Comparison of ENCODE assay signal across 22 cellular contexts in genomic region chr3:146154316-146154715, GRCh38. TPM values are rescaled to one million over a fixed set of nuclear protein-coding genes. Genes with fewer than 3 reads are reported as not detected.
A peak's percentile ranks its signal among the peaks of the same experiment; 100 is the strongest.
DNase-seq lines count a peak whose midpoint lies in the region; ATAC-seq, FAIRE-seq and TF ChIP-seq lines count a peak whose summit lies in the region.
"Had no signal": no experiment of that assay in that cellular context is flagged by ENCODE, and none has a peak within 500 bp of the region (broad histone marks: within the 10 kb centered on the region; RNA-seq: fewer than 3 reads in every experiment).

No MANE protein-coding gene starts in this region.

- in situ Hi-C loops in HepG2 (cut with HindIII; ENCODE audit: extremely low pct_ligation_motif_present, low pct_unique_long_range_greater_than_20kb): no loop called here

- H3K9me3 ChIP-seq in HepG2 (ENCODE audit: low read length) (no peaks in the 10 kb centered on the region), smooth muscle cell (replicated peaks; ENCODE audit: low read depth) (no peaks in the 10 kb centered on the region)
- H3K9me3 ChIP-seq: Caco-2 had no signal

- CTCF ChIA-PET in HepG2 (lab: Yijun Ruan, JAX; ENCODE audit: low intra/inter-chr PET ratio, low total read pairs): no interaction called here
- CTCF ChIA-PET in HEK293T (lab: Yijun Ruan, JAX): no interaction called here

- TF ChIP-seq CTCF in 22Rv1 (IDR thresholded peaks at IDR 0.05) (no peak), HepG2 (CRISPR knock-in tag; IDR thresholded peaks at IDR 0.05) (no peak), smooth muscle cell (IDR thresholded peaks at IDR 0.05; ENCODE audit: borderline replicate concordance, insufficient read depth, poor library complexity, severe bottlenecking) (no peak)

- TF ChIP-seq POLR2A in H54 (IDR thresholded peaks at IDR 0.05; ENCODE audit: low read depth, low read length) (no peak), HepG2 (IDR thresholded peaks at IDR 0.05; ENCODE audit: insufficient read depth in 1 of 2, low read depth in 2 of 2, low read length in 2 of 2) (no peak)

- H4K20me1 ChIP-seq in HepG2 (ENCODE audit: insufficient read depth, low read length) (peaks cover 92% of the 10 kb centered on the region), smooth muscle cell (ENCODE audit: low read depth) (peaks cover 100% of the 10 kb centered on the region)

- intact Hi-C loops in HepG2 (cut with micrococcal nuclease; ENCODE audit: unreplicated experiment) (loop anchor here (10.0 kb wide), 1 partner anchor 1210 kb away; no protein-coding TSS in a partner anchor), sciatic nerve (cut with DNase I) (no loop called here)

- peaks cover 6 to 9% of the 10 kb centered on the region in 2 experiments for H3K36me3 ChIP-seq in HepG2 (replicated peaks in 1 of 2; ENCODE audit: control insufficient read depth in 1 of 2, insufficient read depth in 2 of 2, low read length in 2 of 2)
- H3K36me3 ChIP-seq in smooth muscle cell (ENCODE audit: low read depth): peaks cover 3% of the 10 kb centered on the region

- BruUV-seq in HepG2 (replicated peaks; lab: Mats Ljungman, UMichigan): no TSS peak

- no peaks in the 10 kb centered on the region for H3K27me3 ChIP-seq in HepG2 (ENCODE audit: control insufficient read depth in 1 of 2, insufficient read depth in 2 of 2, low read length in 2 of 2)
- H3K27me3 ChIP-seq in smooth muscle cell (ENCODE audit: low read depth): no peaks in the 10 kb centered on the region

- no peak for DNase-seq in H54 (ENCODE audit: insufficient read length, low spot score)
- DNase-seq in HepG2 (ENCODE audit: low spot score): no peak
- DNase-seq in smooth muscle cell (lab: John Stamatoyannopoulos, UW; ENCODE audit: unreplicated experiment): no peak
- no peak for DNase-seq in CD1c-positive myeloid dendritic cell (ENCODE audit: extremely low spot score)
- DNase-seq in NOMO-1 treated with dmso at 0.1 percent for 144 hours (lab: John Stamatoyannopoulos, UW; ENCODE audit: unreplicated experiment): no peak
- no peak for DNase-seq in sciatic nerve (ENCODE audit: low spot score)
- no peak for DNase-seq in HEK293T (ENCODE audit: extremely low spot score)
- DNase-seq: ACHN, AML-193, Caco-2, EL, GOT3, Kasumi-1, NCI-H1105 treated with DMSO at 0.1 percent for 48 hours, NCI-H1694 treated with DMSO at 0.1 percent for 48 hours, NCI-H345, NCI-H526, SIG-M5 had no signal

- H3K9ac ChIP-seq in HepG2 (ENCODE audit: insufficient read depth, low read depth, low read length): no peak overlapping the region
- H3K9ac ChIP-seq in smooth muscle cell (ENCODE audit: low read depth): peak overlapping the region; percentile 13

- peaks cover 10% of the 10 kb centered on the region for H3F3A ChIP-seq in smooth muscle cell (ENCODE audit: low read depth)

- H3K4me2 ChIP-seq in HepG2 (ENCODE audit: low read depth, low read length) (peak overlapping the region; percentile 87), smooth muscle cell (peak overlapping the region; percentile 89)

- peaks cover 86% of the 10 kb centered on the region for H3K4me1 ChIP-seq in HepG2 (ENCODE audit: insufficient read depth, low read length)
- H3K4me1 ChIP-seq in smooth muscle cell (ENCODE audit: low read depth): peaks cover 25% of the 10 kb centered on the region

- peaks cover 99% of the 10 kb centered on the region for H3K79me2 ChIP-seq in HepG2 (ENCODE audit: insufficient read depth, low read length)
- peaks cover 100% of the 10 kb centered on the region for H3K79me2 ChIP-seq in smooth muscle cell (ENCODE audit: low read depth)

- FAIRE-seq in H54 (lab: Jason Lieb, UNC): peak; percentile 6
- no peak for FAIRE-seq in HepG2 (lab: Jason Lieb, UNC)

- ATAC-seq in HepG2 (no peak), sciatic nerve (no peak)

- H3K27ac ChIP-seq in 22Rv1 (peak overlapping the region; percentile 33), HepG2 (ENCODE audit: extremely low read length, insufficient read depth, low read length) (peak overlapping the region; percentile 36), smooth muscle cell (ENCODE audit: low read depth) (peak overlapping the region; percentile 90)

- POLR2A ChIA-PET in HepG2 (lab: Yijun Ruan, JAX) (no interaction called here), HEK293T (lab: Yijun Ruan, JAX) (no interaction called here)

- no peak overlapping the region for H2AFZ ChIP-seq in HepG2 (ENCODE audit: low read length)
- no peak overlapping the region for H2AFZ ChIP-seq in smooth muscle cell (ENCODE audit: low read depth)

- no peak for TF ChIP-seq RAD21 in HepG2 (CRISPR knock-in tag; IDR thresholded peaks at IDR 0.05)

- 66% methylated on average over 1 of the region's 1 CpG for WGBS in HepG2 (ENCODE audit: low lambda C conversion rate)
- WGBS in smooth muscle cell (ENCODE audit: low lambda C conversion rate): 97% methylated on average over 1 of the region's 1 CpG

- peak overlapping the region in 1 of 3 experiments; percentile 27; a peak in 1 of 6 replicates for H3K4me3 ChIP-seq in HepG2 (replicated peaks in 1 of 3; ENCODE audit: insufficient read depth in 1 of 3, low read depth in 2 of 3, low read length in 3 of 3)
- H3K4me3 ChIP-seq in smooth muscle cell: peak overlapping the region; percentile 28

- TF ChIP-seq EP300 in HepG2 (IDR thresholded peaks at IDR 0.05; ENCODE audit: low read depth in 2 of 2, low read length in 2 of 2): no peak
- no peak for TF ChIP-seq EP300 in HepG2 (CRISPR knock-in tag; IDR thresholded peaks at IDR 0.05; ENCODE audit: borderline replicate concordance)

TF ChIP-seq in HepG2, 621 proteins besides CTCF, POLR2A, EP300 and RAD21:
- TF ChIP-seq NR2F6 (IDR thresholded peaks at IDR 0.05) (no peak), NR2F6 (CRISPR knock-in tag; IDR thresholded peaks at IDR 0.05) (no peak), KDM5A (IDR thresholded peaks at IDR 0.05; ENCODE audit: borderline replicate concordance, low read length) (peak; percentile 24; the same call in 1 of the 2 replicates)

TF ChIP-seq in HEK293T, 16 proteins besides CTCF, POLR2A, EP300 and RAD21:
- TF ChIP-seq ARNT (IDR thresholded peaks at IDR 0.05) (no peak), ELF4 (IDR thresholded peaks at IDR 0.05) (no peak), L3MBTL2 (conservative IDR thresholded peaks at IDR 0.05) (no peak), SP1 (IDR thresholded peaks at IDR 0.05) (no peak), BHLHE40 (IDR thresholded peaks at IDR 0.05; ENCODE audit: borderline replicate concordance) (no peak), FOXK2 (IDR thresholded peaks at IDR 0.05) (no peak), FOXA1 (IDR thresholded peaks at IDR 0.05) (no peak)

RNA-seq across cellular contexts. Expression of gene PLOD2, which starts 6.7 kb away (rescaled TPM):
- total RNA-seq in HepG2 (2016; rRNA removed; fragmentation: Illumina TruSeq; extraction: Trizol) (65.4 and 107 TPM in 2 replicates), smooth muscle cell (658 and 786 TPM in 2 replicates), sciatic nerve (37.2 TPM)
- total RNA-seq in HepG2 (2016; cell fraction: cytosol; rRNA removed; fragmentation: Illumina TruSeq; extraction: Trizol; ENCODE audit: low read depth): 55.1 and 56.4 TPM in 2 replicates
- 58.2 and 109 TPM in 2 replicates for total RNA-seq in HepG2 (2016; cell fraction: insoluble cytoplasmic fraction; rRNA removed; fragmentation: Illumina TruSeq; extraction: Trizol)
- 31.2 and 40.2 TPM in 2 replicates for total RNA-seq in HepG2 (2016; cell fraction: membrane; rRNA removed; fragmentation: Illumina TruSeq; extraction: Trizol)
- total RNA-seq in HepG2 (2016; cell fraction: nucleus; rRNA removed; fragmentation: Illumina TruSeq; extraction: Trizol): 140 and 154 TPM in 2 replicates
- polyA plus RNA-seq in HepG2 (2011; rRNA removed) (117 and 161 TPM in 2 replicates), smooth muscle cell (293 and 372 TPM in 2 replicates)
- polyA plus RNA-seq in HepG2 (2011; cell fraction: cytosol; rRNA removed): 48.7 and 83.1 TPM in 2 replicates
- 63.2 and 66.3 TPM in 2 replicates for polyA plus RNA-seq in HepG2 (2011; cell fraction: nucleus; rRNA removed)
- polyA plus RNA-seq in HepG2 (2012): 380 and 471 TPM in 2 replicates
- 4.4 and 5.3 TPM in 2 replicates for polyA plus RNA-seq in HepG2 (2016; cell fraction: cytosol; fragmentation: Illumina TruSeq; extraction: Trizol; ENCODE audit: low read depth)
- 50.2 and 53.0 TPM in 2 replicates for polyA plus RNA-seq in HepG2 (2016; cell fraction: insoluble cytoplasmic fraction; fragmentation: Illumina TruSeq; extraction: Trizol; ENCODE audit: low read depth)
- 12.8 and 17.0 TPM in 2 replicates for polyA plus RNA-seq in HepG2 (2016; cell fraction: membrane; fragmentation: Illumina TruSeq; extraction: Trizol; ENCODE audit: low read depth)
- 140 and 144 TPM in 2 replicates for polyA plus RNA-seq in HepG2 (2016; cell fraction: nucleus; fragmentation: Illumina TruSeq; extraction: Trizol; ENCODE audit: insufficient read depth, low read depth)
- polyA minus RNA-seq in HepG2 (2011; rRNA and poly(A)+ RNA removed; ENCODE audit: low replicate concordance): 4.7 and 59.2 TPM in 2 replicates
- polyA minus RNA-seq in HepG2 (2011; cell fraction: cytosol; rRNA and poly(A)+ RNA removed): 147 and 173 TPM in 2 replicates
- 370 and 469 TPM in 2 replicates for polyA minus RNA-seq in HepG2 (2011; cell fraction: nucleus; rRNA and poly(A)+ RNA removed)
- total RNA-seq: OCI-LY7 had no signal
- polyA plus RNA-seq: CD14-positive monocyte, IgD-negative memory B cell had no signal

Comparison
In these comparisons a context has a peak if more than half of its experiments do, and no peak if none do; other contexts are left out.
1. H3K27ac ChIP-seq: peak in every context shown above with its lines; median percentile 90 in smooth muscle cell; 36 in HepG2; 33 in 22Rv1.